ENCODE assay signal across 11 cellular contexts in genomic region chr19:34269081-34269480, GRCh38. TPM values are rescaled to one million over a fixed set of nuclear protein-coding genes. Genes with fewer than 3 reads are reported as not detected.
DNase-seq lines count a peak whose midpoint lies in the region; ATAC-seq and TF ChIP-seq lines count a peak whose summit lies in the region.
"Had no signal": no experiment of that assay in that cellular context is flagged by ENCODE, and none has a peak within 500 bp of the region (broad histone marks: within the 10 kb centered on the region; RNA-seq: fewer than 3 reads in every experiment).

No MANE protein-coding gene starts in this region.

- in situ Hi-C loops in G401 (cut with HindIII; ENCODE audit: low sequenced_read_pairs) = no loop called here

- ATAC-seq in CD4-positive, CD25-positive, alpha-beta regulatory T cell (ENCODE audit: low read depth in 2 of 2) = no peak

- no peaks in the 10 kb centered on the region for H3K27me3 ChIP-seq in CD4-positive, CD25-positive, alpha-beta regulatory T cell (ENCODE audit: control insufficient read depth, insufficient read depth, low read length)
- H3K27me3 ChIP-seq in effector memory CD4-positive, alpha-beta T cell (replicated peaks; ENCODE audit: control insufficient read depth, insufficient read depth, low read length, poor library complexity, severe bottlenecking) = no peaks in the 10 kb centered on the region
- H3K27me3 ChIP-seq in parathyroid adenoma (ENCODE audit: control insufficient read depth, insufficient read depth, low read length) = no peaks in the 10 kb centered on the region

- H3K9me3 Mint-ChIP-seq in CD4-positive, CD25-positive, alpha-beta regulatory T cell = no peaks in the 10 kb centered on the region

- no peaks in the 10 kb centered on the region for H3K27me3 Mint-ChIP-seq in CD4-positive, CD25-positive, alpha-beta regulatory T cell

- H3K9me3 ChIP-seq in CD4-positive, CD25-positive, alpha-beta regulatory T cell (ENCODE audit: control insufficient read depth in 2 of 2, low read length in 2 of 2) = no peaks in the 10 kb centered on the region
- H3K9me3 ChIP-seq in effector memory CD4-positive, alpha-beta T cell (ENCODE audit: control insufficient read depth, low read length) = no peaks in the 10 kb centered on the region
- no peaks in the 10 kb centered on the region for H3K9me3 ChIP-seq in parathyroid adenoma (ENCODE audit: control insufficient read depth, low read length)
- H3K9me3 ChIP-seq: Caco-2 had no signal

- peaks cover 20 to 89% (median 62%) of the 10 kb centered on the region in 4 donors for H3K4me1 Mint-ChIP-seq in CD4-positive, CD25-positive, alpha-beta regulatory T cell

- peak overlapping the region; percentile 83 for H3K4me3 ChIP-seq in CD4-positive, CD25-positive, alpha-beta regulatory T cell (ENCODE audit: low read depth, low read length)
- peak overlapping the region; percentile 19 for H3K4me3 ChIP-seq in effector memory CD4-positive, alpha-beta T cell (ENCODE audit: insufficient read depth, low read depth, low read length, poor library complexity, severe bottlenecking)
- no peak overlapping the region for H3K4me3 ChIP-seq in parathyroid adenoma (ENCODE audit: low read depth, low read length)

- peaks cover 62% of the 10 kb centered on the region for H3K4me1 ChIP-seq in CD4-positive, CD25-positive, alpha-beta regulatory T cell (ENCODE audit: control insufficient read depth, insufficient read depth, low read length, poor library complexity, severe bottlenecking)
- H3K4me1 ChIP-seq in effector memory CD4-positive, alpha-beta T cell (ENCODE audit: control insufficient read depth, insufficient read depth, low read length, poor library complexity, severe bottlenecking) = peaks cover 54% of the 10 kb centered on the region
- peaks cover 17% of the 10 kb centered on the region for H3K4me1 ChIP-seq in parathyroid adenoma

- DNase-seq in CD4-positive, CD25-positive, alpha-beta regulatory T cell = no peak
- DNase-seq in NCI-H69 (lab: John Stamatoyannopoulos, UW) = peak; percentile 5
- peak in 2 of 3 donors; percentile 3 for DNase-seq in effector memory CD4-positive, alpha-beta T cell
- no peak for DNase-seq in superior temporal gyrus (ENCODE audit: extremely low spot score)
- DNase-seq in islet precursor cell = no peak
- DNase-seq in AG08396 (ENCODE audit: low spot score) = no peak
- DNase-seq in G401 (ENCODE audit: low spot score) = no peak
- DNase-seq: Caco-2, left colon, NCI-H2107 had no signal

- peak overlapping the region; percentile 87 for H3K27ac ChIP-seq in CD4-positive, CD25-positive, alpha-beta regulatory T cell (ENCODE audit: insufficient read depth, low read length, poor library complexity, severe bottlenecking)
- H3K27ac ChIP-seq in effector memory CD4-positive, alpha-beta T cell (ENCODE audit: insufficient read depth, low read length, poor library complexity, severe bottlenecking) = peak overlapping the region; percentile 81
- H3K27ac ChIP-seq in parathyroid adenoma = peak overlapping the region; percentile 77

- H2AFZ ChIP-seq in parathyroid adenoma = no peak overlapping the region

- peak overlapping the region; percentile 68 to 80 (median 74) for H3K4me3 Mint-ChIP-seq in CD4-positive, CD25-positive, alpha-beta regulatory T cell

- peak overlapping the region; percentile 13 for H3K4me2 ChIP-seq in parathyroid adenoma (ENCODE audit: low read length)

- no peak overlapping the region for H3K9ac ChIP-seq in parathyroid adenoma

- H3K27ac Mint-ChIP-seq in CD4-positive, CD25-positive, alpha-beta regulatory T cell = peak overlapping the region; percentile 84 to 97 (median 87)

- TF ChIP-seq CTCF in parathyroid adenoma (IDR thresholded peaks at IDR 0.05) = no peak

- H3K79me2 ChIP-seq in parathyroid adenoma = peaks cover 53% of the 10 kb centered on the region

- peaks cover 3% of the 10 kb centered on the region for H3K36me3 ChIP-seq in CD4-positive, CD25-positive, alpha-beta regulatory T cell (ENCODE audit: control insufficient read depth, insufficient read depth, low read length)
- no peaks in the 10 kb centered on the region for H3K36me3 ChIP-seq in effector memory CD4-positive, alpha-beta T cell (ENCODE audit: control insufficient read depth, insufficient read depth, low read length)
- H3K36me3 ChIP-seq in parathyroid adenoma (ENCODE audit: control insufficient read depth, insufficient read depth, low read length) = no peaks in the 10 kb centered on the region

- peaks cover 14% of the 10 kb centered on the region for H3K36me3 Mint-ChIP-seq in CD4-positive, CD25-positive, alpha-beta regulatory T cell

RNA-seq across cellular contexts. Expression of gene GARRE1, which starts 14.7 kb away (rescaled TPM):
- total RNA-seq in CD4-positive, CD25-positive, alpha-beta regulatory T cell = 47.4 TPM
- polyA plus RNA-seq in CD4-positive, CD25-positive, alpha-beta regulatory T cell = 1 to 10 TPM; 3.2 to 6.6 (median 4.5) TPM
- 15.9 and 18.5 TPM in 2 replicates for total RNA-seq in G401 (2014; rRNA removed; shearing (Covaris generic))

Comparison
In these comparisons a context has a peak if more than half of its experiments do, and no peak if none do; other contexts are left out.
1. DNase-seq: peak in NCI-H69 (single experiment) and effector memory CD4-positive, alpha-beta T cell (2 of 3); none in CD4-positive, CD25-positive, alpha-beta regulatory T cell (0 of 3), superior temporal gyrus (single experiment), islet precursor cell (single experiment), AG08396 (single experiment) and G401 (single experiment).
2. Peak in every context shown above with its lines, with median percentiles within 50 percentile points of each other: H3K27ac ChIP-seq.